Comparison of ENCODE assay signal across 8 cellular contexts in genomic region chr17:41918392-41919164, GRCh38. TPM values are rescaled to one million over a fixed set of nuclear protein-coding genes. Genes with fewer than 3 reads are reported as not detected.
DNase-seq lines count a peak whose midpoint lies in the region; ATAC-seq and TF ChIP-seq lines count a peak whose summit lies in the region.

Gene ACLY, minus strand, starts transcription at chr17:41918951. Its CDS starts 5,078 bp downstream, at chr17:41913873.

- H2AFZ ChIP-seq in OCI-LY7 (ENCODE audit: low read length) = peak within 1 kb of the TSS; percentile 72

- peaks cover 43% of the 10 kb centered on the region for H3K4me1 ChIP-seq in HUES64 (ENCODE audit: insufficient read depth, low read length)
- H3K4me1 ChIP-seq in OCI-LY7 (ENCODE audit: insufficient read depth, low read length, poor library complexity, severe bottlenecking) = peaks cover 37% of the 10 kb centered on the region
- H3K4me1 ChIP-seq in mucosa of descending colon (ENCODE audit: low read depth) = peaks cover 24% of the 10 kb centered on the region

- H4K20me1 ChIP-seq in OCI-LY7 (ENCODE audit: insufficient read depth, low read length) = peaks cover 15% of the 10 kb centered on the region; the same call in 1 of the 2 replicates

- H3K4me3 ChIP-seq in HUES64 (ENCODE audit: low read length) (peak within 1 kb of the TSS; percentile 98), OCI-LY7 (ENCODE audit: low read depth, low read length, poor library complexity, severe bottlenecking) (peak within 1 kb of the TSS; percentile 83), epithelial cell of esophagus (ENCODE audit: low read length) (peak within 1 kb of the TSS; percentile 96), mucosa of descending colon (peak within 1 kb of the TSS; percentile 77)

- H3K27me3 ChIP-seq in HUES64 (ENCODE audit: insufficient read depth, low read length) = no peaks in the 10 kb centered on the region

- TF ChIP-seq CTCF in OCI-LY7 (conservative IDR thresholded peaks at IDR 0.05; ENCODE audit: low read length) (no peak), epithelial cell of esophagus (IDR thresholded peaks at IDR 0.05; ENCODE audit: insufficient read depth, low read depth, low read length, missing control alignments) (no peak), mucosa of descending colon (IDR thresholded peaks at IDR 0.05) (no peak)

- peak within 1 kb of the TSS; percentile 83 for H3K27ac ChIP-seq in HUES64 (ENCODE audit: low read depth, low read length)
- peak within 1 kb of the TSS; percentile 59 for H3K27ac ChIP-seq in OCI-LY7 (ENCODE audit: low read depth, low read length, poor library complexity, severe bottlenecking)

- peaks cover 47% of the 10 kb centered on the region for H3K79me2 ChIP-seq in OCI-LY7 (ENCODE audit: insufficient read depth, low read depth, low read length)

- DNase-seq in Caki2 (ENCODE audit: low read depth) (peak; percentile 96), OCI-LY7 (ENCODE audit: low spot score) (peak; percentile 97), activated T-cell treated with anti-CD3 and anti-CD28 coated beads for 24 hours (ENCODE audit: low read depth) (peak; percentile 97), epithelial cell of esophagus (ENCODE audit: low read depth) (peak; percentile 98), mucosa of descending colon (peak; percentile 96 to 99 (median 98))
- DNase-seq in stimulated activated CD8-positive, alpha-beta memory T cell treated with anti-CD3 and anti-CD28 coated beads, Interleukin-4, amount 100 ng/mL, for 24 hours (ENCODE audit: low read depth) = peak; percentile 94

- WGBS in HUES64 = under 1% methylated on average over 73 of the region's 73 CpGs

- BruUV-seq in OCI-LY7 (replicated peaks; lab: Mats Ljungman, UMichigan) = no TSS peak

- H3K36me3 ChIP-seq in HUES64 (ENCODE audit: insufficient read depth, low read length) (peaks cover 16% of the 10 kb centered on the region), OCI-LY7 (ENCODE audit: insufficient read depth, low read length) (peaks cover 29% of the 10 kb centered on the region), mucosa of descending colon (ENCODE audit: low read depth) (no peaks in the 10 kb centered on the region)

- in situ Hi-C loops in Caki2 (cut with HindIII; ENCODE audit: low pct_unique_long_range_greater_than_20kb, low sequenced_read_pairs) = no loop called here

- peak within 1 kb of the TSS; percentile 97 for H3K9ac ChIP-seq in HUES64 (ENCODE audit: low read depth, low read length)

- H3K4me2 ChIP-seq in OCI-LY7 (ENCODE audit: low read length) = peak within 1 kb of the TSS; percentile 91

- H3K9me3 ChIP-seq in HUES64 (ENCODE audit: insufficient read depth, low read depth, low read length) = no peaks in the 10 kb centered on the region
- H3K9me3 ChIP-seq in OCI-LY7 (ENCODE audit: low read length) = no peaks in the 10 kb centered on the region
- H3K9me3 ChIP-seq in mucosa of descending colon = no peaks in the 10 kb centered on the region

- no peaks in the 10 kb centered on the region for H3K9me2 ChIP-seq in OCI-LY7 (ENCODE audit: insufficient read depth, low read length)

- ATAC-seq in GM21423 (IDR thresholded peaks at IDR 0.05; ENCODE audit: unreplicated experiment) (peak; percentile 94), mucosa of descending colon (peak; percentile 97)

- intact Hi-C loops in OCI-LY7 (cut with micrococcal nuclease; ENCODE audit: unreplicated experiment) (loop anchor here (5.0 kb wide), 1 partner anchor 44 kb away; no protein-coding TSS in a partner anchor), mucosa of descending colon (cut with DNase I, micrococcal nuclease) (no loop called here)

- POLR2A ChIA-PET in OCI-LY7 (lab: Charles Lee) = interaction anchor here (1.0 to 1.6 kb wide), 4 partner anchors 10 to 229 kb away, joined by 3 to 4 read pairs (median 4); partner anchors contain the start of gene ODAD4

- CTCF ChIA-PET in OCI-LY7 (lab: Charles Lee; ENCODE audit: unreplicated experiment) = interaction anchor here (0.9 kb wide), 1 partner anchor 99 kb away, joined by 4 read pairs; the partner anchor contains the start of gene DNAJC7

RNA-seq across cellular contexts. Expression of gene ACLY, which starts in this region (rescaled TPM):
- 146 and 150 TPM in 2 replicates for total RNA-seq in Caki2 (2014; rRNA removed; shearing (Covaris generic); ENCODE audit: low replicate concordance)
- 225 TPM for polyA plus RNA-seq in HUES64 (2013, experiment 1 of 2)
- polyA plus RNA-seq in HUES64 (2013, experiment 2 of 2) = 234 TPM
- 102 and 105 TPM in 2 replicates for total RNA-seq in OCI-LY7 (2014; rRNA removed; shearing (Covaris generic))
- total RNA-seq in OCI-LY7 (2022) = 203 and 222 TPM in 2 replicates
- total RNA-seq in mucosa of descending colon = 10 to 100 TPM; 80.3 to 95.2 (median 81.5) TPM

Comparison
In these comparisons a context has a peak if more than half of its experiments do, and no peak if none do; other contexts are left out.
1. Peak in every context shown above with its lines: DNase-seq, ATAC-seq, H3K4me3 ChIP-seq and H3K27ac ChIP-seq.